Comparison of ENCODE assay signal across 9 cellular contexts in genomic region chr1:54229281-54229891, GRCh38. TPM values are rescaled to one million over a fixed set of nuclear protein-coding genes. Genes with fewer than 3 reads are reported as not detected.
DNase-seq lines count a peak whose midpoint lies in the region; ATAC-seq and TF ChIP-seq lines count a peak whose summit lies in the region.
"Had no signal": no experiment of that assay in that cellular context is flagged by ENCODE, and none has a peak within 500 bp of the region (broad histone marks: within the 10 kb centered on the region; RNA-seq: fewer than 3 reads in every experiment).

No MANE protein-coding gene starts in this region.

- peak overlapping the region; percentile 67 for H3K27ac Mint-ChIP-seq in central memory CD8-positive, alpha-beta T cell (ENCODE audit: low read depth)

- peak; percentile 63 for ATAC-seq in DND-41 (ENCODE audit: insufficient read depth, low read depth)
- ATAC-seq in central memory CD8-positive, alpha-beta T cell (replicated peaks; ENCODE audit: extremely low read depth, poor library complexity, severe bottlenecking): no peak

- no peak overlapping the region for H3K4me3 ChIP-seq in DND-41 (ENCODE audit: low read depth in 1 of 2, low read length in 2 of 2)
- no peak overlapping the region for H3K4me3 ChIP-seq in osteoblast (ENCODE audit: insufficient read depth, low read length)
- no peak overlapping the region for H3K4me3 ChIP-seq in Peyer's patch
- no peak overlapping the region for H3K4me3 ChIP-seq in brain microvascular endothelial cell (ENCODE audit: low read depth, low read length)
- H3K4me3 ChIP-seq: cardiac muscle cell had no signal

- TF ChIP-seq CTCF in DND-41 (IDR thresholded peaks at IDR 0.05; ENCODE audit: borderline replicate concordance, extremely low read depth, low read length, poor library complexity, severe bottlenecking) (no peak), osteoblast (IDR thresholded peaks at IDR 0.05; ENCODE audit: extremely low read depth, low read depth, low read length) (no peak), Peyer's patch (IDR thresholded peaks at IDR 0.05) (no peak), brain microvascular endothelial cell (IDR thresholded peaks at IDR 0.05; ENCODE audit: low read depth, low read length, missing control alignments) (no peak)

- no peaks in the 10 kb centered on the region for H3K4me1 ChIP-seq in DND-41 (ENCODE audit: insufficient read depth, low read length)
- H3K4me1 ChIP-seq in osteoblast (ENCODE audit: insufficient read depth, low read length): peaks cover 16% of the 10 kb centered on the region
- peaks cover 0 to 9% (median 0%) of the 10 kb centered on the region in 4 donors for H3K4me1 ChIP-seq in Peyer's patch

- H3K9me3 ChIP-seq in DND-41 (ENCODE audit: insufficient read depth, low read length, severe bottlenecking) (no peaks in the 10 kb centered on the region), osteoblast (ENCODE audit: low read depth, low read length) (no peaks in the 10 kb centered on the region), Peyer's patch (no peaks in the 10 kb centered on the region)

- H3K36me3 ChIP-seq in DND-41 (ENCODE audit: insufficient read depth, low read length) (peaks cover 54% of the 10 kb centered on the region), osteoblast (ENCODE audit: insufficient read depth, low read length) (no peaks in the 10 kb centered on the region), Peyer's patch (peaks cover 0 to 14% (median 0%) of the 10 kb centered on the region in 3 donors), brain microvascular endothelial cell (replicated peaks) (no peaks in the 10 kb centered on the region)

- no peak for TF ChIP-seq POLR2A in Peyer's patch (IDR thresholded peaks at IDR 0.05)

- H3K9me3 Mint-ChIP-seq in central memory CD8-positive, alpha-beta T cell: no peaks in the 10 kb centered on the region

- H3K4me2 ChIP-seq in DND-41 (ENCODE audit: insufficient read depth, low read length): no peak overlapping the region
- H3K4me2 ChIP-seq in osteoblast (ENCODE audit: insufficient read depth, low read length): no peak overlapping the region

- H3K9ac ChIP-seq in DND-41 (ENCODE audit: low read depth, low read length): no peak overlapping the region

- CTCF ChIA-PET in HEK293T (lab: Yijun Ruan, JAX): interaction anchor here (1.3 to 1.5 kb wide), 2 partner anchors 9 to 260 kb away, joined by 3 to 6 read pairs; no protein-coding TSS in a partner anchor

- peaks cover 24% of the 10 kb centered on the region for H3K36me3 Mint-ChIP-seq in central memory CD8-positive, alpha-beta T cell (ENCODE audit: insufficient read depth)

- no peak overlapping the region; the same call in 1 of the 2 replicates for H3K27ac ChIP-seq in DND-41 (ENCODE audit: low read length)
- H3K27ac ChIP-seq in osteoblast (ENCODE audit: low read depth, low read length): no peak overlapping the region
- H3K27ac ChIP-seq in Peyer's patch: peak overlapping the region in 1 of 4 donors; percentile 5
- H3K27ac ChIP-seq in brain microvascular endothelial cell: no peak overlapping the region
- H3K27ac ChIP-seq: cardiac muscle cell had no signal

- no peaks in the 10 kb centered on the region for H3K27me3 ChIP-seq in DND-41 (ENCODE audit: insufficient read depth, low read length, poor library complexity)
- H3K27me3 ChIP-seq in osteoblast (ENCODE audit: insufficient read depth, low read length): no peaks in the 10 kb centered on the region
- no peaks in the 10 kb centered on the region for H3K27me3 ChIP-seq in Peyer's patch
- H3K27me3 ChIP-seq in brain microvascular endothelial cell (replicated peaks): no peaks in the 10 kb centered on the region
- H3K27me3 ChIP-seq: cardiac muscle cell had no signal

- H3K4me1 Mint-ChIP-seq in central memory CD8-positive, alpha-beta T cell: peaks cover 27% of the 10 kb centered on the region

- in situ Hi-C loops in brain microvascular endothelial cell (cut with HindIII; ENCODE audit: low pct_ligation_motif_present, low sequenced_read_pairs): no loop called here

- DNase-seq in DND-41 (peak; percentile 40), OCI-M1 (lab: John Stamatoyannopoulos, UW) (peak; percentile 83), osteoblast (ENCODE audit: insufficient read length, low spot score, missing footprints) (peak; percentile 92), HEK293T (ENCODE audit: extremely low spot score) (no peak), Peyer's patch (no peak), NCI-H1105 treated with DMSO at 0.1 percent for 48 hours (lab: John Stamatoyannopoulos, UW) (no peak), brain microvascular endothelial cell (no peak)
- no peak for DNase-seq in central memory CD8-positive, alpha-beta T cell (ENCODE audit: low spot score in 2 of 2)

- 0 out of 2 replicates have a peak, but pooled peaks cover 7% of the 10 kb centered on the region for H4K20me1 ChIP-seq in DND-41 (ENCODE audit: insufficient read depth, low read length)
- H4K20me1 ChIP-seq in osteoblast (ENCODE audit: insufficient read depth, low read length): no peaks in the 10 kb centered on the region

- H3K27me3 Mint-ChIP-seq in central memory CD8-positive, alpha-beta T cell: no peaks in the 10 kb centered on the region

- no peak overlapping the region for H3K4me3 Mint-ChIP-seq in central memory CD8-positive, alpha-beta T cell

- H3K79me2 ChIP-seq in DND-41 (ENCODE audit: insufficient read depth, low read length) (no peaks in the 10 kb centered on the region), osteoblast (ENCODE audit: insufficient read depth, low read length) (no peaks in the 10 kb centered on the region)

- H2AFZ ChIP-seq in DND-41 (ENCODE audit: low read depth, low read length): no peak overlapping the region
- no peak overlapping the region for H2AFZ ChIP-seq in osteoblast (ENCODE audit: low read length)

- POLR2A ChIA-PET in HEK293T (lab: Yijun Ruan, JAX): interaction anchor here (1.0 kb wide), 1 partner anchor 9 kb away, joined by 4 read pairs; no protein-coding TSS in a partner anchor

TF ChIP-seq in HEK293T, 16 proteins besides CTCF, POLR2A, EP300 and RAD21:
- no peak for TF ChIP-seq ZNF384 (IDR thresholded peaks at IDR 0.05)
TF ChIP-seq in HEK293T: peak in this region for 0.

RNA-seq across cellular contexts. Expression of gene MRPL37, which starts 29.4 kb away (rescaled TPM):
- total RNA-seq in osteoblast: 88.7 and 96.7 TPM in 2 replicates
- 10 to 100 TPM; 52.8 to 58.3 (median 54.5) TPM for total RNA-seq in Peyer's patch

RNA-seq across cellular contexts. Expression of gene CYB5RL, which starts 29.6 kb away (rescaled TPM):
- total RNA-seq in osteoblast: 10.3 and 11.6 TPM in 2 replicates
- total RNA-seq in Peyer's patch: 10 to 100 TPM in 1 of 4 donors, 1 to 10 TPM in 3; 3.9 to 11.5 (median 6.9) TPM

Comparison
In these comparisons a context has a peak if more than half of its experiments do, and no peak if none do; other contexts are left out.
1. DNase-seq: peak in DND-41 (single experiment), OCI-M1 (single experiment) and osteoblast (single experiment); none in central memory CD8-positive, alpha-beta T cell (0 of 2), HEK293T (single experiment), Peyer's patch (0 of 3), NCI-H1105 treated with DMSO at 0.1 percent for 48 hours (single experiment) and brain microvascular endothelial cell (single experiment).